In genomic region chr14:96117997-96118790, GRCh38 we compare ENCODE assay signal across 1 cellular context.
TF ChIP-seq lines count a peak whose summit lies in the region.

No MANE protein-coding gene starts in this region.

TF ChIP-seq in IMR-90, 13 proteins besides CTCF, POLR2A, EP300 and RAD21 (continued from another document):
- no peak for TF ChIP-seq RFX5 (IDR thresholded peaks at IDR 0.05; ENCODE audit: low read depth, low read length)
- TF ChIP-seq RCOR1 (IDR thresholded peaks at IDR 0.05; ENCODE audit: insufficient replicate concordance, low read length), result no peak
- TF ChIP-seq BHLHE40 (IDR thresholded peaks at IDR 0.05; ENCODE audit: low read depth, low read length), result no peak
- TF ChIP-seq SMC3 (IDR thresholded peaks at IDR 0.05; ENCODE audit: low read depth, low read length), result no peak
- TF ChIP-seq MAFK (IDR thresholded peaks at IDR 0.05; ENCODE audit: low read depth, low read length), result no peak
- no peak for TF ChIP-seq MAZ (IDR thresholded peaks at IDR 0.05; ENCODE audit: borderline replicate concordance, low read depth, low read length)
- no peak for TF ChIP-seq MXI1 (IDR thresholded peaks at IDR 0.05; ENCODE audit: borderline replicate concordance, low read depth, low read length)
- no peak for TF ChIP-seq CHD1 (IDR thresholded peaks at IDR 0.05; ENCODE audit: low read depth, low read length)
TF ChIP-seq in IMR-90: peak in this region for 0.
